Comparison of ENCODE assay signal across 16 cellular contexts in genomic region chr7:13802651-13803050, GRCh38.
A peak's percentile ranks its signal among the peaks of the same experiment; 100 is the strongest.
DNase-seq lines count a peak whose midpoint lies in the region; TF ChIP-seq lines count a peak whose summit lies in the region.
"Had no signal": no experiment of that assay in that cellular context is flagged by ENCODE, and none has a peak within 500 bp of the region (broad histone marks: within the 10 kb centered on the region; RNA-seq: fewer than 3 reads in every experiment).

No MANE protein-coding gene starts in this region.

- H3K36me3 Mint-ChIP-seq in glutamatergic neuron (ENCODE audit: unreplicated experiment): peaks cover 4% of the 10 kb centered on the region
- peaks cover 2% of the 10 kb centered on the region for H3K36me3 Mint-ChIP-seq in activated CD4-positive, alpha-beta memory T cell treated with anti-CD3 and anti-CD28 coated beads for 36 hours
- H3K36me3 Mint-ChIP-seq: CD14-positive monocyte had no signal

- no peaks in the 10 kb centered on the region for H3K9me3 ChIP-seq in esophagus squamous epithelium
- H3K9me3 ChIP-seq: BLaER1, HAP-1 had no signal

- H3K4me3 ChIP-seq in esophagus squamous epithelium: no peak overlapping the region
- H3K4me3 ChIP-seq: BLaER1, HAP-1 had no signal

- no peaks in the 10 kb centered on the region for H3K4me1 ChIP-seq in esophagus squamous epithelium
- H3K4me1 ChIP-seq: BLaER1, HAP-1 had no signal

- peak; percentile 40 for DNase-seq in NCI-H1694 treated with DMSO at 0.1 percent for 48 hours (lab: John Stamatoyannopoulos, UW)
- DNase-seq in NCI-H1694 (lab: John Stamatoyannopoulos, UW): no peak
- peak; percentile 67 for DNase-seq in NCI-H2171 treated with DMSO at 0.1 percent for 48 hours (lab: John Stamatoyannopoulos, UW)
- DNase-seq in cerebellar cortex (ENCODE audit: low spot score): peak; percentile 81
- no peak for DNase-seq in glutamatergic neuron
- no peak for DNase-seq in esophagus squamous epithelium (lab: John Stamatoyannopoulos, UW)
- DNase-seq in activated CD4-positive, alpha-beta memory T cell treated with anti-CD3 and anti-CD28 coated beads for 36 hours: no peak
- no peak for DNase-seq in GM19240 (ENCODE audit: insufficient read length, low spot score)
- DNase-seq: 8988T; CD4-positive, alpha-beta memory T cell; DMS53; DND-41; EL had no signal

- WGBS in esophagus squamous epithelium, 2 donors: 69 to 93% methylated on average over 1 of the region's 1 CpG

- no peaks in the 10 kb centered on the region for H3K27me3 ChIP-seq in esophagus squamous epithelium
- H3K27me3 ChIP-seq: BLaER1 had no signal

- TF ChIP-seq CTCF in glutamatergic neuron (IDR thresholded peaks at IDR 0.05; ENCODE audit: partially characterized antibody, unreplicated experiment): no peak
- no peak for TF ChIP-seq CTCF in esophagus squamous epithelium (IDR thresholded peaks at IDR 0.05)

- no peak for TF ChIP-seq POLR2A in esophagus squamous epithelium (IDR thresholded peaks at IDR 0.05)

- CTCF ChIA-PET in activated CD4-positive, alpha-beta memory T cell treated with anti-CD3 and anti-CD28 coated beads for 36 hours (lab: Charles Lee): no interaction called here

- POLR2A ChIA-PET in activated CD4-positive, alpha-beta memory T cell treated with anti-CD3 and anti-CD28 coated beads for 36 hours (lab: Charles Lee): no interaction called here

- peaks cover 26% of the 10 kb centered on the region for H3K4me1 Mint-ChIP-seq in glutamatergic neuron (ENCODE audit: low read depth, unreplicated experiment)
- H3K4me1 Mint-ChIP-seq in activated CD4-positive, alpha-beta memory T cell treated with anti-CD3 and anti-CD28 coated beads for 36 hours (ENCODE audit: low read depth): peaks cover 2% of the 10 kb centered on the region
- H3K4me1 Mint-ChIP-seq: CD14-positive monocyte had no signal

- H3K9me3 Mint-ChIP-seq in glutamatergic neuron (ENCODE audit: unreplicated experiment): peaks cover 7% of the 10 kb centered on the region
- H3K9me3 Mint-ChIP-seq in activated CD4-positive, alpha-beta memory T cell treated with anti-CD3 and anti-CD28 coated beads for 36 hours: peaks cover 4% of the 10 kb centered on the region

- intact Hi-C loops in esophagus squamous epithelium (cut with DNase I): no loop called here
- intact Hi-C loops in activated CD4-positive, alpha-beta memory T cell treated with anti-CD3 and anti-CD28 coated beads for 36 hours (cut with micrococcal nuclease): no loop called here

- H3K27me3 Mint-ChIP-seq in glutamatergic neuron (ENCODE audit: unreplicated experiment): peaks cover 4% of the 10 kb centered on the region
- H3K27me3 Mint-ChIP-seq in activated CD4-positive, alpha-beta memory T cell treated with anti-CD3 and anti-CD28 coated beads for 36 hours: no peaks in the 10 kb centered on the region

- peak overlapping the region; percentile 8 for H3K4me3 Mint-ChIP-seq in glutamatergic neuron (ENCODE audit: unreplicated experiment)
- H3K4me3 Mint-ChIP-seq in activated CD4-positive, alpha-beta memory T cell treated with anti-CD3 and anti-CD28 coated beads for 36 hours: no peak overlapping the region
- H3K4me3 Mint-ChIP-seq: CD14-positive monocyte; CD4-positive, alpha-beta memory T cell had no signal

- peak overlapping the region; percentile 42 for H3K27ac Mint-ChIP-seq in glutamatergic neuron (ENCODE audit: unreplicated experiment)
- no peak overlapping the region for H3K27ac Mint-ChIP-seq in activated CD4-positive, alpha-beta memory T cell treated with anti-CD3 and anti-CD28 coated beads for 36 hours
- H3K27ac Mint-ChIP-seq: CD14-positive monocyte; CD4-positive, alpha-beta memory T cell had no signal

- no peaks in the 10 kb centered on the region for H3K36me3 ChIP-seq in esophagus squamous epithelium
- H3K36me3 ChIP-seq: BLaER1, HAP-1 had no signal

- no peak overlapping the region for H3K27ac ChIP-seq in esophagus squamous epithelium
- H3K27ac ChIP-seq: BLaER1 had no signal

Comparison
In these comparisons a context has a peak if more than half of its experiments do, and no peak if none do; other contexts are left out.
1. DNase-seq: peak in NCI-H1694 treated with DMSO at 0.1 percent for 48 hours (single experiment), NCI-H2171 treated with DMSO at 0.1 percent for 48 hours (single experiment) and cerebellar cortex (single experiment); none in NCI-H1694 (single experiment), glutamatergic neuron (single experiment), esophagus squamous epithelium (single experiment), activated CD4-positive, alpha-beta memory T cell treated with anti-CD3 and anti-CD28 coated beads for 36 hours (single experiment) and GM19240 (single experiment).